1 cellular context compared by ENCODE assay signal in genomic region chr7:128476402-128477335, GRCh38.
A peak's percentile ranks its signal among the peaks of the same experiment; 100 is the strongest.
TF ChIP-seq lines count a peak whose summit lies in the region.
"Not testable (repeated sequence)": the region's sequence is repeated elsewhere in the genome, so short reads cannot be mapped to it uniquely, and the experiment has no call there.

METTL2B (plus strand) TSS chr7:128476748; CDS start chr7:128476766, 18 bp downstream.

TF ChIP-seq in K562, 482 proteins besides CTCF, POLR2A, EP300 and RAD21 (continued from another document and continues in another):
- TF ChIP-seq AFF4 (CRISPR knock-in tag; IDR thresholded peaks at IDR 0.05) (peak; percentile 95), SP1 (CRISPR knock-in tag; IDR thresholded peaks at IDR 0.05) (peak; percentile 96), EHMT2 (IDR thresholded peaks at IDR 0.05) (peak; percentile 84), THRAP3 (IDR thresholded peaks at IDR 0.05; ENCODE audit: borderline replicate concordance) (peak; percentile 12; the same call in 1 of the 2 replicates), KDM5B (IDR thresholded peaks at IDR 0.05; ENCODE audit: insufficient replicate concordance, low read depth, low read length) (peak; percentile 97), ZNF639 (CRISPR knock-in tag; conservative IDR thresholded peaks at IDR 0.05 in 1 of 2, IDR thresholded peaks at IDR 0.05 in 1 of 2) (peak in 1 of 2 experiments; percentile 81; a peak in 2 of 4 replicates), NR4A1 (CRISPR knock-in tag; IDR thresholded peaks at IDR 0.05) (0 out of 2 replicates have a peak, but pooled peaks have one; percentile 39), NR4A1 (tag; IDR thresholded peaks at IDR 0.05) (peak; percentile 48; the same call in 1 of the 2 replicates), PTBP1 (IDR thresholded peaks at IDR 0.05; ENCODE audit: low read depth, low read length) (peak; percentile 41; the same call in 1 of the 2 replicates), HDAC2 (IDR thresholded peaks at IDR 0.05) (peak; percentile 88), CBX1 (IDR thresholded peaks at IDR 0.05; ENCODE audit: low read depth) (peak; percentile 81; the same call in 1 of the 2 replicates), ZNF511 (CRISPR knock-in tag; IDR thresholded peaks at IDR 0.05) (peak; percentile 95), ETV5 (CRISPR knock-in tag; IDR thresholded peaks at IDR 0.05; ENCODE audit: low read depth) (peak; percentile 81; the same call in 1 of the 2 replicates), POLR2AphosphoS2 (IDR thresholded peaks at IDR 0.05; ENCODE audit: low read length) (peak; percentile 43; the same call in 1 of the 2 replicates), NCOA1 (IDR thresholded peaks at IDR 0.05; ENCODE audit: low read depth) (peak; percentile 14; the same call in 1 of the 2 replicates), SIX5 (IDR thresholded peaks at IDR 0.05; ENCODE audit: borderline replicate concordance in 1 of 2, insufficient read depth in 1 of 2, low read depth in 1 of 2, low read length in 2 of 2) (peak; percentile 3 to 17; a peak in 2 of 4 replicates), ZNF57 (CRISPR knock-in tag; IDR thresholded peaks at IDR 0.05) (peak; percentile 65; the same call in 1 of the 2 replicates), ETV1 (tag; conservative IDR thresholded peaks at IDR 0.05; ENCODE audit: low read depth) (peak; percentile 57; the same call in 1 of the 2 replicates)
- TF ChIP-seq, protein P1, sequence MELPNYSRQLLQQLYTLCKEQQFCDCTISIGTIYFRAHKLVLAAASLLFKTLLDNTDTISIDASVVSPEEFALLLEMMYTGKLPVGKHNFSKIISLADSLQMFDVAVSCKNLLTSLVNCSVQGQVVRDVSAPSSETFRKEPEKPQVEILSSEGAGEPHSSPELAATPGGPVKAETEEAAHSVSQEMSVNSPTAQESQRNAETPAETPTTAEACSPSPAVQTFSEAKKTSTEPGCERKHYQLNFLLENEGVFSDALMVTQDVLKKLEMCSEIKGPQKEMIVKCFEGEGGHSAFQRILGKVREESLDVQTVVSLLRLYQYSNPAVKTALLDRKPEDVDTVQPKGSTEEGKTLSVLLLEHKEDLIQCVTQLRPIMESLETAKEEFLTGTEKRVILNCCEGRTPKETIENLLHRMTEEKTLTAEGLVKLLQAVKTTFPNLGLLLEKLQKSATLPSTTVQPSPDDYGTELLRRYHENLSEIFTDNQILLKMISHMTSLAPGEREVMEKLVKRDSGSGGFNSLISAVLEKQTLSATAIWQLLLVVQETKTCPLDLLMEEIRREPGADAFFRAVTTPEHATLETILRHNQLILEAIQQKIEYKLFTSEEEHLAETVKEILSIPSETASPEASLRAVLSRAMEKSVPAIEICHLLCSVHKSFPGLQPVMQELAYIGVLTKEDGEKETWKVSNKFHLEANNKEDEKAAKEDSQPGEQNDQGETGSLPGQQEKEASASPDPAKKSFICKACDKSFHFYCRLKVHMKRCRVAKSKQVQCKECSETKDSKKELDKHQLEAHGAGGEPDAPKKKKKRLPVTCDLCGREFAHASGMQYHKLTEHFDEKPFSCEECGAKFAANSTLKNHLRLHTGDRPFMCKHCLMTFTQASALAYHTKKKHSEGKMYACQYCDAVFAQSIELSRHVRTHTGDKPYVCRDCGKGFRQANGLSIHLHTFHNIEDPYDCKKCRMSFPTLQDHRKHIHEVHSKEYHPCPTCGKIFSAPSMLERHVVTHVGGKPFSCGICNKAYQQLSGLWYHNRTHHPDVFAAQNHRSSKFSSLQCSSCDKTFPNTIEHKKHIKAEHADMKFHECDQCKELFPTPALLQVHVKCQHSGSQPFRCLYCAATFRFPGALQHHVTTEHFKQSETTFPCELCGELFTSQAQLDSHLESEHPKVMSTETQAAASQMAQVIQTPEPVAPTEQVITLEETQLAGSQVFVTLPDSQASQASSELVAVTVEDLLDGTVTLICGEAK (IDR thresholded peaks at IDR 0.05) = peak; percentile 96
- TF ChIP-seq, protein P1 (CRISPR knock-in tag; IDR thresholded peaks at IDR 0.05) = not testable (repeated sequence)
- TF ChIP-seq, protein P2, sequence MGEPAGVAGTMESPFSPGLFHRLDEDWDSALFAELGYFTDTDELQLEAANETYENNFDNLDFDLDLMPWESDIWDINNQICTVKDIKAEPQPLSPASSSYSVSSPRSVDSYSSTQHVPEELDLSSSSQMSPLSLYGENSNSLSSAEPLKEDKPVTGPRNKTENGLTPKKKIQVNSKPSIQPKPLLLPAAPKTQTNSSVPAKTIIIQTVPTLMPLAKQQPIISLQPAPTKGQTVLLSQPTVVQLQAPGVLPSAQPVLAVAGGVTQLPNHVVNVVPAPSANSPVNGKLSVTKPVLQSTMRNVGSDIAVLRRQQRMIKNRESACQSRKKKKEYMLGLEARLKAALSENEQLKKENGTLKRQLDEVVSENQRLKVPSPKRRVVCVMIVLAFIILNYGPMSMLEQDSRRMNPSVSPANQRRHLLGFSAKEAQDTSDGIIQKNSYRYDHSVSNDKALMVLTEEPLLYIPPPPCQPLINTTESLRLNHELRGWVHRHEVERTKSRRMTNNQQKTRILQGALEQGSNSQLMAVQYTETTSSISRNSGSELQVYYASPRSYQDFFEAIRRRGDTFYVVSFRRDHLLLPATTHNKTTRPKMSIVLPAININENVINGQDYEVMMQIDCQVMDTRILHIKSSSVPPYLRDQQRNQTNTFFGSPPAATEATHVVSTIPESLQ (CRISPR knock-in tag; IDR thresholded peaks at IDR 0.05) = peak; percentile 95
- TF ChIP-seq, protein P3, sequence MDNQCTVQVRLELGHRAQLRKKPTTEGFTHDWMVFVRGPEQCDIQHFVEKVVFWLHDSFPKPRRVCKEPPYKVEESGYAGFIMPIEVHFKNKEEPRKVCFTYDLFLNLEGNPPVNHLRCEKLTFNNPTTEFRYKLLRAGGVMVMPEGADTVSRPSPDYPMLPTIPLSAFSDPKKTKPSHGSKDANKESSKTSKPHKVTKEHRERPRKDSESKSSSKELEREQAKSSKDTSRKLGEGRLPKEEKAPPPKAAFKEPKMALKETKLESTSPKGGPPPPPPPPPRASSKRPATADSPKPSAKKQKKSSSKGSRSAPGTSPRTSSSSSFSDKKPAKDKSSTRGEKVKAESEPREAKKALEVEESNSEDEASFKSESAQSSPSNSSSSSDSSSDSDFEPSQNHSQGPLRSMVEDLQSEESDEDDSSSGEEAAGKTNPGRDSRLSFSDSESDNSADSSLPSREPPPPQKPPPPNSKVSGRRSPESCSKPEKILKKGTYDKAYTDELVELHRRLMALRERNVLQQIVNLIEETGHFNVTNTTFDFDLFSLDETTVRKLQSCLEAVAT (IDR thresholded peaks at IDR 0.05) = peak in 1 of 2 experiments; percentile 29; a peak in 2 of 4 replicates
- TF ChIP-seq, protein P4, sequence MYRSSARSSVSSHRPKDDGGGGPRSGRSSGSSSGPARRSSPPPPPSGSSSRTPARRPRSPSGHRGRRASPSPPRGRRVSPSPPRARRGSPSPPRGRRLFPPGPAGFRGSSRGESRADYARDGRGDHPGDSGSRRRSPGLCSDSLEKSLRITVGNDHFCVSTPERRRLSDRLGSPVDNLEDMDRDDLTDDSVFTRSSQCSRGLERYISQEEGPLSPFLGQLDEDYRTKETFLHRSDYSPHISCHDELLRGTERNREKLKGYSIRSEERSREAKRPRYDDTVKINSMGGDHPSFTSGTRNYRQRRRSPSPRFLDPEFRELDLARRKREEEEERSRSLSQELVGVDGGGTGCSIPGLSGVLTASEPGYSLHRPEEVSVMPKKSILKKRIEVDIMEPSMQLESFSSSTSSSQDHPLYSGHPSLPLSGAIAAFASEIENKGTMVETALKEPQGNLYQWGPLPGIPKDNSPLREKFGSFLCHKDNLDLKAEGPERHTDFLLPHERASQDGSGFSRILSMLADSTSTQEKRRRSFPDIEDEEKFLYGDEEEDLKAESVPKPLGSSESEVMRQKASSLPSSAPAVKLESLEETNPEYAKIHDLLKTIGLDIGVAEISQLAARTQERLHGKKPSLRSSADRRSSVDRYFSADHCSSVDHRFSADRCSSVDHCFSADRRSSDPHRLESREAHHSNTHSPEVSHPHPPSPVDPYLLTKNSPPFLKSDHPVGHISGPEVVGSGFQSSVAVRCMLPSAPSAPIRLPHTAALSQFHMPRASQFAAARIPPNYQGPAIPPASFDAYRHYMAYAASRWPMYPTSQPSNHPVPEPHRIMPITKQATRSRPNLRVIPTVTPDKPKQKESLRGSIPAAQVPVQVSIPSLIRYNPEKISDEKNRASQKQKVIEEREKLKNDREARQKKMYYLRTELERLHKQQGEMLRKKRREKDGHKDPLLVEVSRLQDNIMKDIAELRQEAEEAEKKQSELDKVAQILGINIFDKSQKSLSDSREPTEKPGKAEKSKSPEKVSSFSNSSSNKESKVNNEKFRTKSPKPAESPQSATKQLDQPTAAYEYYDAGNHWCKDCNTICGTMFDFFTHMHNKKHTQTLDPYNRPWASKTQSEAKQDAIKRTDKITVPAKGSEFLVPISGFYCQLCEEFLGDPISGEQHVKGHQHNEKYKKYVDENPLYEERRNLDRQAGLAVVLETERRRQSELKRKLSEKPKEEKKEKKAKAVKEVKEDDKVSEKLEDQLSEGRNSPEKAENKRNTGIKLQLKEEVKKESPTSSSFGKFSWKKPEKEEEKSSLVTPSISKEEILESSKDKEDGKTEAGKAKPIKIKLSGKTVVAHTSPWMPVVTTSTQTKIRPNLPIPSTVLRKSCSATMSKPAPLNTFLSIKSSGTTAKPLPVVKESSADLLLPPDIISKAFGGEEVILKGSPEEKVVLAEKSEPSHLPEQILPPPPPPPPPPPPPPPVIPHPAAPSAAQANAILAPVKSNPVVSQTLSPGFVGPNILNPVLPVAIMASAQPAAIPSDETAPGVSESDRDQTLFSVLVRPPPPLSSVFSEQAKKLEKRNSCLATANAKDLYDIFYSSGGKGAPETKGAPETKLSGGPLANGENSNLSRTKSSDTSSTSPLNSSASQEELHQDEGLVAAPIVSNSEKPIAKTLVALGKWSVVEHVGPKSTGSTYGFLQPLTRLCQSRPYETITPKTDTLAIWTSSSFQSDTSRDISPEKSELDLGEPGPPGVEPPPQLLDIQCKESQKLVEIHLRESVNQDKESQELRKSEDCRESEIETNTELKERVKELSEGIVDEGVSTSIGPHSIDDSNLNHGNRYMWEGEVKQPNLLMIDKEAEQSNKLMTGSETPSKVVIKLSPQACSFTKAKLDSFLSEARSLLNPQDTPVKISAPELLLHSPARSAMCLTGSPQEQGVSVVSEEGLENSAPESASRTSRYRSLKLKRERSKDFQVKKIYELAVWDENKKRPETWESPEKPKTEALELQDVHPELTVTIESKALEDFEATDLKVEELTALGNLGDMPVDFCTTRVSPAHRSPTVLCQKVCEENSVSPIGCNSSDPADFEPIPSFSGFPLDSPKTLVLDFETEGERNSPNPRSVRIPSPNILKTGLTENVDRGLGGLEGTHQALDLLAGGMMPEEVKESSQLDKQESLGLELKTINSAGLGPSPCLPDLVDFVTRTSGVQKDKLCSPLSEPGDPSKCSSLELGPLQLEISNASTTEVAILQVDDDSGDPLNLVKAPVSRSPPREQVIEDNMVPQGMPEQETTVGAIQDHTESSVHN (IDR thresholded peaks at IDR 0.05; ENCODE audit: borderline replicate concordance in 1 of 2, low read depth in 1 of 2) = peak in 1 of 2 experiments; percentile 46; a peak in 1 of 4 replicates
